In the genomic region with DNA sequence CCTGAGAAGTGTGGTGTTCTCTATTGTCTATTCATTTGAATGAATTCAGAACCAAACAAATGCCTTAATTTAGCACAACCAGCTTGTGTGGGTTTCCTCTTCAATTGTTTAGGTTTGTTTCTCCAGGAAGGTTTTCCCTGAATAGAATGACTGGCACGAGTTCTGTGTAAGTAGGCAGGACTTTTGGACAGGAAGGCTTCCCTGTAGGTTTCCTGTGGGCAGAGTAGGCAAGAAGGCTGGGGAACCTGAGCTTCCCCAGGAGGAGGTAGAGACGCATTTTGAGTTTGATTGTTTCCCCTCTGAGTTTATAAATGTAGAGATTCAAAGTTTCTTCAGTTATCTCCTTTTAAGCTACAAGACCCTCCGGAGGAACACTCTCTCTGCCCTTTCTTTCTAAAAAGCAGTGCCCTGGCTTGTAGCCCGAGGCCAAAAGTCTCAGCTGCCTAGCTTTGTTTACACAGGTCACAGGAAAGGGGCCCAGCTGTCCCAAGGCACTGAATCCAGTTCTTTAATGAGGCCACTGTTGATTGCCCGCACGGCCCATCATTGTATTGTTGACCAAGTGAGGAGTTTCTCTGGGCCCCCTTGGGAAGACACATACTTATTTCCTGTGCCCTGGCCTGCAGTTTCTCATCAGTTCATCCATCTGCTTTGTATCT, we compare ENCODE assay signal across 8 cellular contexts.
DNase-seq lines count a peak whose midpoint lies in the region; ATAC-seq and TF ChIP-seq lines count a peak whose summit lies in the region.

No MANE protein-coding gene starts in this region.

- peaks cover 5 to 9% of the 10 kb centered on the region in 2 donors for H3K4me1 Mint-ChIP-seq in stimulated activated naive B cell treated with anti-CD40 and anti-IgM and Interleukin-4, amounts not matched to agents 10 μg/mL and 1 μg/mL and 100 μg/mL, for 72 hours
- H3K4me1 Mint-ChIP-seq in activated CD8-positive, alpha-beta T cell treated with anti-CD3 and anti-CD28 coated beads for 36 hours (ENCODE audit: low read depth) = peaks cover 10% of the 10 kb centered on the region

- no peaks in the 10 kb centered on the region for H4K20me1 ChIP-seq in SK-N-SH (ENCODE audit: insufficient read depth)

- no peak for TF ChIP-seq RAD21 in SK-N-SH (IDR thresholded peaks at IDR 0.05; ENCODE audit: low read length)

- intact Hi-C loops in left cardiac atrium (cut with DNase I) = loop anchor here in 1 of 2 donors (10.0 kb wide), 1 partner anchor 408 kb away; no protein-coding TSS in a partner anchor
- intact Hi-C loops in activated CD8-positive, alpha-beta T cell treated with anti-CD3 and anti-CD28 coated beads for 36 hours (cut with micrococcal nuclease) = no loop called here

- H2AFZ ChIP-seq in SK-N-SH (ENCODE audit: low read depth) = peak overlapping the region; percentile 67

- H3K4me2 ChIP-seq in SK-N-SH = no peak overlapping the region

- peaks cover 0 to 1% of the 10 kb centered on the region in 2 donors for H3K9me3 Mint-ChIP-seq in stimulated activated naive B cell treated with anti-CD40 and anti-IgM and Interleukin-4, amounts not matched to agents 10 μg/mL and 1 μg/mL and 100 μg/mL, for 72 hours
- no peaks in the 10 kb centered on the region for H3K9me3 Mint-ChIP-seq in activated CD8-positive, alpha-beta T cell treated with anti-CD3 and anti-CD28 coated beads for 36 hours

- H3K27me3 ChIP-seq in SK-N-SH (ENCODE audit: insufficient read depth) = no peaks in the 10 kb centered on the region

- no peak for TF ChIP-seq CTCF in SK-N-SH (IDR thresholded peaks at IDR 0.05)
- no peak for TF ChIP-seq CTCF in activated CD8-positive, alpha-beta T cell treated with anti-CD3 and anti-CD28 coated beads for 36 hours (IDR thresholded peaks at IDR 0.05)

- H3K4me1 ChIP-seq in SK-N-SH (ENCODE audit: control insufficient read depth in 1 of 2, insufficient read depth in 2 of 2, low read depth in 1 of 2, low read length in 1 of 2) = no peaks in the 10 kb centered on the region; a peak in 1 of 4 replicates

- H3F3A ChIP-seq in SK-N-SH (replicated peaks; ENCODE audit: insufficient read depth) = no peaks in the 10 kb centered on the region

- no peaks in the 10 kb centered on the region for H3K9me2 ChIP-seq in SK-N-SH

- no peak for TF ChIP-seq EP300 in SK-N-SH (IDR thresholded peaks at IDR 0.05; ENCODE audit: borderline replicate concordance in 1 of 2, low read depth in 1 of 2, low read length in 1 of 2)

- no peak for ATAC-seq in SK-N-SH treated with all-trans-retinoic acid at 6 μM for 48 hours
- peak; percentile 38 to 44 for ATAC-seq in left cardiac atrium
- ATAC-seq in stimulated activated naive B cell treated with anti-CD40 and anti-IgM and Interleukin-4, amounts not matched to agents 10 μg/mL and 1 μg/mL and 100 μg/mL, for 72 hours (replicated peaks) = no peak
- ATAC-seq in activated CD8-positive, alpha-beta T cell treated with anti-CD3 and anti-CD28 coated beads for 36 hours = no peak
- ATAC-seq in GM21381 (IDR thresholded peaks at IDR 0.05; ENCODE audit: unreplicated experiment) = no peak

- peak overlapping the region in 1 of 2 donors; percentile 23 for H3K4me3 Mint-ChIP-seq in stimulated activated naive B cell treated with anti-CD40 and anti-IgM and Interleukin-4, amounts not matched to agents 10 μg/mL and 1 μg/mL and 100 μg/mL, for 72 hours
- H3K4me3 Mint-ChIP-seq in activated CD8-positive, alpha-beta T cell treated with anti-CD3 and anti-CD28 coated beads for 36 hours = no peak overlapping the region

- no peaks in the 10 kb centered on the region for H3K9me3 ChIP-seq in SK-N-SH

- H3K27me3 Mint-ChIP-seq in stimulated activated naive B cell treated with anti-CD40 and anti-IgM and Interleukin-4, amounts not matched to agents 10 μg/mL and 1 μg/mL and 100 μg/mL, for 72 hours = peaks cover 0 to 5% of the 10 kb centered on the region in 2 donors
- H3K27me3 Mint-ChIP-seq in activated CD8-positive, alpha-beta T cell treated with anti-CD3 and anti-CD28 coated beads for 36 hours = no peaks in the 10 kb centered on the region

- H3K36me3 Mint-ChIP-seq in stimulated activated naive B cell treated with anti-CD40 and anti-IgM and Interleukin-4, amounts not matched to agents 10 μg/mL and 1 μg/mL and 100 μg/mL, for 72 hours = no peaks in the 10 kb centered on the region
- H3K36me3 Mint-ChIP-seq in activated CD8-positive, alpha-beta T cell treated with anti-CD3 and anti-CD28 coated beads for 36 hours (ENCODE audit: low read depth) = no peaks in the 10 kb centered on the region

- H3K36me3 ChIP-seq in SK-N-SH (replicated peaks in 1 of 2; ENCODE audit: control insufficient read depth in 1 of 2, insufficient read depth in 2 of 2, low read length in 1 of 2) = no peaks in the 10 kb centered on the region

- DNase-seq in SK-N-SH = no peak
- no peak for DNase-seq in left cardiac atrium
- no peak for DNase-seq in stimulated activated naive B cell treated with anti-CD40 and anti-IgM and Interleukin-4, amounts not matched to agents 10 μg/mL and 1 μg/mL and 100 μg/mL, for 72 hours
- DNase-seq in activated CD4-positive, CD25-positive, alpha-beta regulatory T cell (lab: John Stamatoyannopoulos, UW) = no peak
- DNase-seq in activated CD8-positive, alpha-beta T cell treated with anti-CD3 and anti-CD28 coated beads for 36 hours = no peak

- H3K79me2 ChIP-seq in SK-N-SH (ENCODE audit: insufficient read depth) = no peaks in the 10 kb centered on the region

- H3K4me3 ChIP-seq in SK-N-SH (ENCODE audit: low read depth in 2 of 2, low read length in 1 of 2) = no peak overlapping the region

- 67% methylated on average over 6 of the region's 6 CpGs for WGBS in SK-N-SH (ENCODE audit: low lambda C conversion rate)

- CTCF ChIA-PET in SK-N-SH (lab: Yijun Ruan, JAX) = interaction anchor here (2.3 kb wide), 1 partner anchor 162 kb away, joined by 10 read pairs; no protein-coding TSS in a partner anchor
- CTCF ChIA-PET in activated CD8-positive, alpha-beta T cell treated with anti-CD3 and anti-CD28 coated beads for 36 hours (lab: Charles Lee) = interaction anchor here (1.0 to 2.3 kb wide), 5 partner anchors 12 to 162 kb away, joined by 3 to 14 read pairs (median 3); no protein-coding TSS in a partner anchor

- POLR2A ChIA-PET in SK-N-SH (lab: Yijun Ruan, JAX) = no interaction called here
- POLR2A ChIA-PET in activated CD8-positive, alpha-beta T cell treated with anti-CD3 and anti-CD28 coated beads for 36 hours (lab: Charles Lee) = no interaction called here

- peak overlapping the region; percentile 59 for H3K27ac Mint-ChIP-seq in stimulated activated naive B cell treated with anti-CD40 and anti-IgM and Interleukin-4, amounts not matched to agents 10 μg/mL and 1 μg/mL and 100 μg/mL, for 72 hours
- H3K27ac Mint-ChIP-seq in activated CD8-positive, alpha-beta T cell treated with anti-CD3 and anti-CD28 coated beads for 36 hours = no peak overlapping the region

- H3K27ac ChIP-seq in SK-N-SH (ENCODE audit: low read depth in 2 of 2, low read length in 1 of 2) = no peak overlapping the region

- no peak overlapping the region for H3K9ac ChIP-seq in SK-N-SH

TF ChIP-seq in SK-N-SH treated with all-trans-retinoic acid at 6 μM for 48 hours, 23 proteins besides CTCF, POLR2A, EP300 and RAD21 (continues in another document):
- no peak for TF ChIP-seq RARB (CRISPR knock-in tag; IDR thresholded peaks at IDR 0.05)
- TF ChIP-seq ISL1 (CRISPR knock-in tag; IDR thresholded peaks at IDR 0.05) = no peak
- TF ChIP-seq ZFP3 (CRISPR knock-in tag; IDR thresholded peaks at IDR 0.05) = no peak
- no peak for TF ChIP-seq CSDC2 (CRISPR knock-in tag; IDR thresholded peaks at IDR 0.05)
- TF ChIP-seq, protein P1, sequence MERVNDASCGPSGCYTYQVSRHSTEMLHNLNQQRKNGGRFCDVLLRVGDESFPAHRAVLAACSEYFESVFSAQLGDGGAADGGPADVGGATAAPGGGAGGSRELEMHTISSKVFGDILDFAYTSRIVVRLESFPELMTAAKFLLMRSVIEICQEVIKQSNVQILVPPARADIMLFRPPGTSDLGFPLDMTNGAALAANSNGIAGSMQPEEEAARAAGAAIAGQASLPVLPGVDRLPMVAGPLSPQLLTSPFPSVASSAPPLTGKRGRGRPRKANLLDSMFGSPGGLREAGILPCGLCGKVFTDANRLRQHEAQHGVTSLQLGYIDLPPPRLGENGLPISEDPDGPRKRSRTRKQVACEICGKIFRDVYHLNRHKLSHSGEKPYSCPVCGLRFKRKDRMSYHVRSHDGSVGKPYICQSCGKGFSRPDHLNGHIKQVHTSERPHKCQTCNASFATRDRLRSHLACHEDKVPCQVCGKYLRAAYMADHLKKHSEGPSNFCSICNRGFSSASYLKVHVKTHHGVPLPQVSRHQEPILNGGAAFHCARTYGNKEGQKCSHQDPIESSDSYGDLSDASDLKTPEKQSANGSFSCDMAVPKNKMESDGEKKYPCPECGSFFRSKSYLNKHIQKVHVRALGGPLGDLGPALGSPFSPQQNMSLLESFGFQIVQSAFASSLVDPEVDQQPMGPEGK (CRISPR knock-in tag; IDR thresholded peaks at IDR 0.05; ENCODE audit: borderline replicate concordance) = no peak
- TF ChIP-seq ZC3H10 (CRISPR knock-in tag; IDR thresholded peaks at IDR 0.05) = no peak

TF ChIP-seq in PFSK-1, 5 proteins besides CTCF, POLR2A, EP300 and RAD21 (continues in another document):
- TF ChIP-seq TAF1 (IDR thresholded peaks at IDR 0.05; ENCODE audit: borderline replicate concordance, insufficient read depth, low read length) (0 out of 2 replicates have a peak, but pooled peaks have one; percentile 29), SIN3A (IDR thresholded peaks at IDR 0.05; ENCODE audit: borderline replicate concordance, insufficient read depth, low read length) (peak; percentile 13; the same call in 1 of the 2 replicates)

Comparison
In these comparisons a context has a peak if more than half of its experiments do, and no peak if none do; other contexts are left out.
1. ATAC-seq: peak in left cardiac atrium (2 of 2); none in SK-N-SH treated with all-trans-retinoic acid at 6 μM for 48 hours (single experiment), stimulated activated naive B cell treated with anti-CD40 and anti-IgM and Interleukin-4, amounts not matched to agents 10 μg/mL and 1 μg/mL and 100 μg/mL, for 72 hours (0 of 2), activated CD8-positive, alpha-beta T cell treated with anti-CD3 and anti-CD28 coated beads for 36 hours (single experiment) and GM21381 (single experiment).